In genomic region chr20:44979090-44979621, GRCh38 we compare ENCODE assay signal across 9 cellular contexts. TPM values are rescaled to one million over a fixed set of nuclear protein-coding genes. Genes with fewer than 3 reads are reported as not detected.
DNase-seq lines count a peak whose midpoint lies in the region; ATAC-seq, FAIRE-seq and TF ChIP-seq lines count a peak whose summit lies in the region.
"Had no signal": no experiment of that assay in that cellular context is flagged by ENCODE, and none has a peak within 500 bp of the region (broad histone marks: within the 10 kb centered on the region; RNA-seq: fewer than 3 reads in every experiment).

No MANE protein-coding gene starts in this region.

- H3K4me1 ChIP-seq in liver (ENCODE audit: control insufficient read depth in 4 of 4, insufficient read depth in 4 of 4, low read length in 3 of 4) (no peaks in the 10 kb centered on the region), HepG2 (ENCODE audit: insufficient read depth, low read length) (no peaks in the 10 kb centered on the region), skeletal muscle tissue (ENCODE audit: control insufficient read depth in 3 of 3, insufficient read depth in 3 of 3, low read length in 3 of 3) (no peaks in the 10 kb centered on the region), testis (no peaks in the 10 kb centered on the region)
- H3K4me1 ChIP-seq: ascending aorta had no signal

- H3K9me3 Mint-ChIP-seq in progenitor cell of endocrine pancreas (ENCODE audit: low read depth): no peaks in the 10 kb centered on the region

- POLR2A ChIA-PET in HepG2 (lab: Yijun Ruan, JAX): interaction anchor here (2.5 kb wide), 1 partner anchor 19 kb away, joined by 10 read pairs; the partner anchor contains the start of gene TOMM34

- no peak for DNase-seq in HepG2 (ENCODE audit: low spot score)
- peak; percentile 69 for DNase-seq in T-helper 22 cell (ENCODE audit: low read depth)
- peak; percentile 65 for DNase-seq in effector CD4-positive, alpha-beta T cell
- no peak for DNase-seq in testis
- no peak for DNase-seq in progenitor cell of endocrine pancreas (ENCODE audit: low spot score, unreplicated experiment)

- no peak for TF ChIP-seq CTCF in liver (IDR thresholded peaks at IDR 0.05; ENCODE audit: low read depth, low read length, missing input control)
- TF ChIP-seq CTCF in HepG2 (CRISPR knock-in tag; IDR thresholded peaks at IDR 0.05): no peak
- no peak for TF ChIP-seq CTCF in testis (IDR thresholded peaks at IDR 0.05)
- no peak for TF ChIP-seq CTCF in progenitor cell of endocrine pancreas (IDR thresholded peaks at IDR 0.05; ENCODE audit: unreplicated experiment)

- H4K20me1 ChIP-seq in HepG2 (ENCODE audit: insufficient read depth, low read length): no peaks in the 10 kb centered on the region

- H3K9me3 ChIP-seq in liver (ENCODE audit: control insufficient read depth in 4 of 4, low read length in 3 of 4) (no peaks in the 10 kb centered on the region), HepG2 (ENCODE audit: low read length) (no peaks in the 10 kb centered on the region), skeletal muscle tissue (ENCODE audit: control insufficient read depth in 3 of 3, low read length in 3 of 3) (no peaks in the 10 kb centered on the region), testis (no peaks in the 10 kb centered on the region)
- H3K9me3 ChIP-seq: ascending aorta had no signal

- intact Hi-C loops in HepG2 (cut with micrococcal nuclease; ENCODE audit: unreplicated experiment) (no loop called here), testis (cut with DNase I; ENCODE audit: low total_unique reads) (no loop called here)

- H3K27ac ChIP-seq in liver (ENCODE audit: low read depth in 1 of 2, low read length in 2 of 2) (peak overlapping the region; percentile 43 to 52), HepG2 (ENCODE audit: extremely low read length, insufficient read depth, low read length) (no peak overlapping the region), skeletal muscle tissue (ENCODE audit: low read depth, low read length) (peak overlapping the region; percentile 38), testis (no peak overlapping the region)

- no TSS peak for BruUV-seq in HepG2 (replicated peaks; lab: Mats Ljungman, UMichigan)

- H3K79me2 ChIP-seq in HepG2 (ENCODE audit: insufficient read depth, low read length): no peaks in the 10 kb centered on the region

- no peak overlapping the region for H3K4me2 ChIP-seq in HepG2 (ENCODE audit: low read depth, low read length)

- no peak overlapping the region for H3K27ac Mint-ChIP-seq in progenitor cell of endocrine pancreas

- no peaks in the 10 kb centered on the region for H3K27me3 Mint-ChIP-seq in progenitor cell of endocrine pancreas

- H2AFZ ChIP-seq in HepG2 (ENCODE audit: low read length): no peak overlapping the region

- no peak for FAIRE-seq in HepG2 (lab: Jason Lieb, UNC)

- TF ChIP-seq POLR2A in HepG2 (IDR thresholded peaks at IDR 0.05; ENCODE audit: insufficient read depth in 1 of 2, low read depth in 2 of 2, low read length in 2 of 2) (no peak), testis (IDR thresholded peaks at IDR 0.05) (no peak)

- H3K27me3 ChIP-seq in liver (ENCODE audit: control insufficient read depth in 4 of 4, insufficient read depth in 4 of 4, low read length in 3 of 4) (no peaks in the 10 kb centered on the region), HepG2 (ENCODE audit: control insufficient read depth in 1 of 2, insufficient read depth in 2 of 2, low read length in 2 of 2) (no peaks in the 10 kb centered on the region), skeletal muscle tissue (ENCODE audit: control insufficient read depth in 3 of 3, insufficient read depth in 3 of 3, low read length in 3 of 3) (no peaks in the 10 kb centered on the region), testis (no peaks in the 10 kb centered on the region)
- H3K27me3 ChIP-seq: ascending aorta had no signal

- TF ChIP-seq RAD21 in liver (IDR thresholded peaks at IDR 0.05) (no peak), HepG2 (CRISPR knock-in tag; IDR thresholded peaks at IDR 0.05) (no peak)

- H3K4me1 Mint-ChIP-seq in progenitor cell of endocrine pancreas (ENCODE audit: low read depth): no peaks in the 10 kb centered on the region

- WGBS in liver: 61% methylated on average over 2 of the region's 2 CpGs
- 86% methylated on average over 2 of the region's 2 CpGs for WGBS in HepG2 (ENCODE audit: low lambda C conversion rate)
- 81% methylated on average over 2 of the region's 2 CpGs for WGBS in testis, 2 donors

- H3K36me3 ChIP-seq in liver (ENCODE audit: control insufficient read depth in 4 of 4, insufficient read depth in 3 of 4, low read depth in 1 of 4, low read length in 3 of 4): peaks cover 2 to 14% (median 12%) of the 10 kb centered on the region in 4 donors
- H3K36me3 ChIP-seq in HepG2 (replicated peaks in 1 of 2; ENCODE audit: control insufficient read depth in 1 of 2, insufficient read depth in 2 of 2, low read length in 2 of 2): peaks cover 21 to 64% of the 10 kb centered on the region in 2 experiments
- H3K36me3 ChIP-seq in skeletal muscle tissue (ENCODE audit: control insufficient read depth in 3 of 3, insufficient read depth in 3 of 3, low read length in 3 of 3): peaks cover 0 to 25% (median 22%) of the 10 kb centered on the region in 3 donors
- no peaks in the 10 kb centered on the region for H3K36me3 ChIP-seq in testis (ENCODE audit: low read depth, missing control alignments)

- TF ChIP-seq EP300 in HepG2 (IDR thresholded peaks at IDR 0.05; ENCODE audit: low read depth in 2 of 2, low read length in 2 of 2) (no peak), HepG2 (CRISPR knock-in tag; IDR thresholded peaks at IDR 0.05; ENCODE audit: borderline replicate concordance) (no peak)

- CTCF ChIA-PET in HepG2 (lab: Yijun Ruan, JAX; ENCODE audit: low intra/inter-chr PET ratio, low total read pairs): no interaction called here

- H3K4me3 ChIP-seq in liver (ENCODE audit: low read depth in 1 of 3, low read length in 3 of 3): no peak overlapping the region
- no peak overlapping the region for H3K4me3 ChIP-seq in HepG2 (replicated peaks in 1 of 3; ENCODE audit: insufficient read depth in 1 of 3, low read depth in 2 of 3, low read length in 3 of 3)
- H3K4me3 ChIP-seq in skeletal muscle tissue (ENCODE audit: low read length in 3 of 3): no peak overlapping the region
- no peak overlapping the region for H3K4me3 ChIP-seq in testis
- H3K4me3 ChIP-seq: ascending aorta had no signal

- in situ Hi-C loops in HepG2 (cut with HindIII; ENCODE audit: extremely low pct_ligation_motif_present, low pct_unique_long_range_greater_than_20kb): no loop called here

- H3K9ac ChIP-seq in liver (ENCODE audit: low read depth in 1 of 2, low read length in 2 of 2) (peak overlapping the region; percentile 23 to 60), HepG2 (ENCODE audit: insufficient read depth, low read depth, low read length) (no peak overlapping the region), skeletal muscle tissue (ENCODE audit: low read depth in 1 of 3, low read length in 3 of 3) (no peak overlapping the region)

- ATAC-seq in HepG2 (no peak), HG03342 (IDR thresholded peaks at IDR 0.05; ENCODE audit: unreplicated experiment) (peak; percentile 93)

- no peak overlapping the region for H3K4me3 Mint-ChIP-seq in progenitor cell of endocrine pancreas (ENCODE audit: low read depth)

- peaks cover 17% of the 10 kb centered on the region for H3K36me3 Mint-ChIP-seq in progenitor cell of endocrine pancreas (ENCODE audit: insufficient read depth)

RNA-seq across cellular contexts. Expression of gene STK4, which starts 12.8 kb away (rescaled TPM):
- total RNA-seq in liver (10 to 100 TPM; 16.7 to 20.8 TPM), HepG2 (2016; rRNA removed; fragmentation: Illumina TruSeq; extraction: Trizol) (38.3 and 61.4 TPM in 2 replicates), skeletal muscle tissue (17.7 TPM), testis (10 to 100 TPM; 39.6 to 42.7 TPM), progenitor cell of endocrine pancreas (36.3 and 37.4 TPM in 2 replicates)
- polyA plus RNA-seq in liver (10 to 100 TPM in 1 of 2 donors, 1 to 10 TPM in 1; 3.7 to 11.1 TPM), HepG2 (2011; rRNA removed) (21.2 and 25.6 TPM in 2 replicates), testis (ENCODE audit: insufficient read depth, low read depth, low replicate concordance) (24.9 TPM)
- 7.6 and 8.4 TPM in 2 replicates for total RNA-seq in HepG2 (2016; cell fraction: cytosol; rRNA removed; fragmentation: Illumina TruSeq; extraction: Trizol; ENCODE audit: low read depth)
- 38.6 and 51.4 TPM in 2 replicates for total RNA-seq in HepG2 (2016; cell fraction: insoluble cytoplasmic fraction; rRNA removed; fragmentation: Illumina TruSeq; extraction: Trizol)
- total RNA-seq in HepG2 (2016; cell fraction: membrane; rRNA removed; fragmentation: Illumina TruSeq; extraction: Trizol): 17.0 and 19.2 TPM in 2 replicates
- 46.5 and 48.3 TPM in 2 replicates for total RNA-seq in HepG2 (2016; cell fraction: nucleus; rRNA removed; fragmentation: Illumina TruSeq; extraction: Trizol)
- 11.6 and 16.8 TPM in 2 replicates for polyA plus RNA-seq in HepG2 (2011; cell fraction: cytosol; rRNA removed)
- polyA plus RNA-seq in HepG2 (2011; cell fraction: nucleus; rRNA removed): 14.7 and 18.6 TPM in 2 replicates
- 16.8 and 20.4 TPM in 2 replicates for polyA plus RNA-seq in HepG2 (2012)
- polyA plus RNA-seq in HepG2 (2016; cell fraction: cytosol; fragmentation: Illumina TruSeq; extraction: Trizol; ENCODE audit: low read depth): 1.2 TPM in 2 replicates
- polyA plus RNA-seq in HepG2 (2016; cell fraction: insoluble cytoplasmic fraction; fragmentation: Illumina TruSeq; extraction: Trizol; ENCODE audit: low read depth): 34.7 and 38.5 TPM in 2 replicates
- 4.8 and 5.6 TPM in 2 replicates for polyA plus RNA-seq in HepG2 (2016; cell fraction: membrane; fragmentation: Illumina TruSeq; extraction: Trizol; ENCODE audit: low read depth)
- polyA plus RNA-seq in HepG2 (2016; cell fraction: nucleus; fragmentation: Illumina TruSeq; extraction: Trizol; ENCODE audit: insufficient read depth, low read depth): 40.8 and 44.8 TPM in 2 replicates
- polyA minus RNA-seq in HepG2 (2011; rRNA and poly(A)+ RNA removed; ENCODE audit: low replicate concordance): 23.3 and 33.6 TPM in 2 replicates
- 18.8 and 20.9 TPM in 2 replicates for polyA minus RNA-seq in HepG2 (2011; cell fraction: cytosol; rRNA and poly(A)+ RNA removed)
- 67.3 and 85.4 TPM in 2 replicates for polyA minus RNA-seq in HepG2 (2011; cell fraction: nucleus; rRNA and poly(A)+ RNA removed)

RNA-seq across cellular contexts. Expression of gene TOMM34, which starts 19.0 kb away (rescaled TPM):
- total RNA-seq in liver (1 to 10 TPM; 4.4 to 5.6 TPM), HepG2 (2016; rRNA removed; fragmentation: Illumina TruSeq; extraction: Trizol) (52.0 and 73.0 TPM in 2 replicates), skeletal muscle tissue (4.2 TPM), testis (100 to 1,000 TPM; 212 to 246 TPM), progenitor cell of endocrine pancreas (40.1 and 40.9 TPM in 2 replicates)
- polyA plus RNA-seq in liver (10 to 100 TPM in 1 of 2 donors, 1 to 10 TPM in 1; 10.0 to 12.1 TPM), HepG2 (2011; rRNA removed) (36.2 and 38.3 TPM in 2 replicates), testis (ENCODE audit: insufficient read depth, low read depth, low replicate concordance) (263 TPM)
- total RNA-seq in HepG2 (2016; cell fraction: cytosol; rRNA removed; fragmentation: Illumina TruSeq; extraction: Trizol; ENCODE audit: low read depth): 6.2 and 6.4 TPM in 2 replicates
- total RNA-seq in HepG2 (2016; cell fraction: insoluble cytoplasmic fraction; rRNA removed; fragmentation: Illumina TruSeq; extraction: Trizol): 52.3 and 72.3 TPM in 2 replicates
- total RNA-seq in HepG2 (2016; cell fraction: membrane; rRNA removed; fragmentation: Illumina TruSeq; extraction: Trizol): 18.0 and 21.0 TPM in 2 replicates
- 24.9 and 25.7 TPM in 2 replicates for total RNA-seq in HepG2 (2016; cell fraction: nucleus; rRNA removed; fragmentation: Illumina TruSeq; extraction: Trizol)
- polyA plus RNA-seq in HepG2 (2011; cell fraction: cytosol; rRNA removed): 38.3 and 39.9 TPM in 2 replicates
- 20.9 and 23.3 TPM in 2 replicates for polyA plus RNA-seq in HepG2 (2011; cell fraction: nucleus; rRNA removed)
- polyA plus RNA-seq in HepG2 (2012): 41.6 and 42.7 TPM in 2 replicates
- 7.7 and 7.8 TPM in 2 replicates for polyA plus RNA-seq in HepG2 (2016; cell fraction: cytosol; fragmentation: Illumina TruSeq; extraction: Trizol; ENCODE audit: low read depth)
- 102 TPM in 2 replicates for polyA plus RNA-seq in HepG2 (2016; cell fraction: insoluble cytoplasmic fraction; fragmentation: Illumina TruSeq; extraction: Trizol; ENCODE audit: low read depth)
- 17.3 and 19.1 TPM in 2 replicates for polyA plus RNA-seq in HepG2 (2016; cell fraction: membrane; fragmentation: Illumina TruSeq; extraction: Trizol; ENCODE audit: low read depth)
- polyA plus RNA-seq in HepG2 (2016; cell fraction: nucleus; fragmentation: Illumina TruSeq; extraction: Trizol; ENCODE audit: insufficient read depth, low read depth): 45.6 and 46.6 TPM in 2 replicates
- 23.9 and 48.7 TPM in 2 replicates for polyA minus RNA-seq in HepG2 (2011; rRNA and poly(A)+ RNA removed; ENCODE audit: low replicate concordance)
- polyA minus RNA-seq in HepG2 (2011; cell fraction: cytosol; rRNA and poly(A)+ RNA removed): 11.6 and 12.1 TPM in 2 replicates
- 6.8 and 9.1 TPM in 2 replicates for polyA minus RNA-seq in HepG2 (2011; cell fraction: nucleus; rRNA and poly(A)+ RNA removed)

Comparison
In these comparisons a context has a peak if more than half of its experiments do, and no peak if none do; other contexts are left out.
1. H3K27ac ChIP-seq: peak in liver (2 of 2) and skeletal muscle tissue (single experiment); none in HepG2 (single experiment) and testis (0 of 2).
2. H3K9ac ChIP-seq: peak in liver (2 of 2); none in HepG2 (single experiment) and skeletal muscle tissue (0 of 3).
3. DNase-seq: peak in T-helper 22 cell (single experiment) and effector CD4-positive, alpha-beta T cell (single experiment); none in HepG2 (single experiment), testis (single experiment) and progenitor cell of endocrine pancreas (single experiment).